ENCODE assay signal across 8 cellular contexts in the genomic region with DNA sequence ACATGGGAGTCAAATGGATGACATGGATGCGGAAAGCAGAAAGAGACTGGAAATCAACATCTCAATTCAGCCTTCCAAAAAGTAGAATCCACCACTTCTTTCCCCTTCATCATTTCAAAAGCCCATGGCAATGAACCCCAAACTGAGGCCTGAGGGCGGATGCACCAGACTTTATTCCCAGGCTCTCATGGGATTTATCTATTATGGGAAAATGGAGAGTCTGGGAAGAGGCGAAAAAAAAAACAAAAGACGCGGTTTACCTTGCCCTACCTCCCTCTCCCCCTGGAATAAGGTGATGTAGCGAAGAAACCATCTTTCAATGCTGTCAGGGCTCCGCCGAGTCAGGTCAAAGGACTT. TPM values are rescaled to one million over a fixed set of nuclear protein-coding genes. Genes with fewer than 3 reads are reported as not detected.
DNase-seq lines count a peak whose midpoint lies in the region; ATAC-seq and TF ChIP-seq lines count a peak whose summit lies in the region.

No MANE protein-coding gene starts in this region.

- peak overlapping the region; percentile 95 to 98 for H3K27ac Mint-ChIP-seq in natural killer cell

- DNase-seq in BE2C, result no peak
- DNase-seq in Karpas-422, result no peak
- DNase-seq in dermis blood vessel endothelial cell, result peak; percentile 2
- no peak for DNase-seq in natural killer cell
- DNase-seq in KBM-7, result no peak
- no peak for DNase-seq in activated effector memory CD4-positive, alpha-beta T cell treated with Interleukin-2 at 50 U/mL for 16 hours
- DNase-seq in COLO829 (ENCODE audit: low spot score), result no peak
- no peak for DNase-seq in stimulated activated CD4-positive, alpha-beta T cell treated with anti-CD3 and anti-CD28 coated beads, Interleukin-4, amount 100 ng/mL, for 24 hours

- H3K9me3 ChIP-seq in BE2C (no peaks in the 10 kb centered on the region), Karpas-422 (ENCODE audit: low read length) (peaks cover 13% of the 10 kb centered on the region; the same call in 1 of the 2 replicates)

- H3K36me3 Mint-ChIP-seq in natural killer cell, result no peaks in the 10 kb centered on the region

- no peaks in the 10 kb centered on the region for H3K27me3 ChIP-seq in BE2C
- no peaks in the 10 kb centered on the region for H3K27me3 ChIP-seq in Karpas-422 (ENCODE audit: low read length)

- peaks cover 57 to 61% of the 10 kb centered on the region in 2 donors for H3K4me1 Mint-ChIP-seq in natural killer cell

- H3K4me1 ChIP-seq in BE2C (no peaks in the 10 kb centered on the region), Karpas-422 (ENCODE audit: low read length) (peaks cover 46% of the 10 kb centered on the region)

- no peaks in the 10 kb centered on the region for H3K9me2 ChIP-seq in Karpas-422 (replicated peaks; ENCODE audit: insufficient read depth, low read length)

- H3K4me3 ChIP-seq in BE2C (ENCODE audit: low read depth, low read length) (peak overlapping the region; percentile 94), Karpas-422 (ENCODE audit: low read length) (peak overlapping the region; percentile 82)

- TF ChIP-seq CTCF in BE2C (IDR thresholded peaks at IDR 0.05; ENCODE audit: low read depth, low read length) (no peak), natural killer cell (IDR thresholded peaks at IDR 0.05) (no peak)

- in situ Hi-C loops in KBM-7 (cut with MboI; ENCODE audit: low pct_unique_long_range_greater_than_20kb, low sequenced_read_pairs), result no loop called here

- intact Hi-C loops in natural killer cell (cut with micrococcal nuclease), result loop anchor here (1.0 to 5.0 kb wide), 3 partner anchors 145 to 1413 kb away; a partner anchor contains a TSS

- peaks cover 0 to 3% of the 10 kb centered on the region in 2 donors for H3K27me3 Mint-ChIP-seq in natural killer cell (ENCODE audit: low read depth in 2 of 2)

- peak overlapping the region; percentile 96 for H3K4me2 ChIP-seq in Karpas-422 (ENCODE audit: low read depth, low read length, poor library complexity, severe bottlenecking)

- no peaks in the 10 kb centered on the region for H3K9me3 Mint-ChIP-seq in natural killer cell

- ATAC-seq in natural killer cell, result no peak

- H3K9ac ChIP-seq in Karpas-422 (ENCODE audit: low read length), result peak overlapping the region; percentile 83

- no peak overlapping the region for H3K27ac ChIP-seq in Karpas-422 (ENCODE audit: low read length)

- 0 out of 2 replicates have a peak, but pooled peaks cover 5% of the 10 kb centered on the region for H4K20me1 ChIP-seq in Karpas-422 (ENCODE audit: insufficient read depth, low read depth, low read length)

- H3K36me3 ChIP-seq in BE2C, result no peaks in the 10 kb centered on the region
- no peaks in the 10 kb centered on the region for H3K36me3 ChIP-seq in Karpas-422 (ENCODE audit: insufficient read depth, low read length)

- H3K79me2 ChIP-seq in Karpas-422 (ENCODE audit: low read length), result no peaks in the 10 kb centered on the region

- peak overlapping the region; percentile 100 for H2AFZ ChIP-seq in Karpas-422 (ENCODE audit: low read length)

- peak overlapping the region; percentile 92 for H3K4me3 Mint-ChIP-seq in natural killer cell

RNA-seq across cellular contexts. Expression of a gene that starts 0.6 kb away (rescaled TPM):
- 13.3 TPM for polyA plus RNA-seq in BE2C (2012; ENCODE audit: insufficient read depth, insufficient read length, low read depth)
- total RNA-seq in Karpas-422 (2014; rRNA removed; shearing (Covaris generic); ENCODE audit: low replicate concordance), result 4.4 and 8.1 TPM in 2 replicates
- total RNA-seq in dermis blood vessel endothelial cell, result 20.1 and 23.1 TPM in 2 replicates
- total RNA-seq in natural killer cell, result 10 to 100 TPM; 31.0 to 34.3 (median 33.7) TPM
